13 cellular contexts compared by ENCODE assay signal in genomic region chr11:76962583-76963416, GRCh38.
DNase-seq lines count a peak whose midpoint lies in the region; ATAC-seq and TF ChIP-seq lines count a peak whose summit lies in the region.
"Had no signal": no experiment of that assay in that cellular context is flagged by ENCODE, and none has a peak within 500 bp of the region (broad histone marks: within the 10 kb centered on the region; RNA-seq: fewer than 3 reads in every experiment).

No MANE protein-coding gene starts in this region.

- H3K27ac ChIP-seq in Peyer's patch (peak overlapping the region in 3 of 4 donors; percentile 22 to 74 (median 67)), upper lobe of right lung (no peak overlapping the region), coronary artery (no peak overlapping the region)
- H3K27ac ChIP-seq: tibial artery had no signal

- intact Hi-C loops in activated naive CD4-positive, alpha-beta T cell treated with anti-CD3 and anti-CD28 coated beads for 36 hours (cut with micrococcal nuclease) = no loop called here
- intact Hi-C loops in upper lobe of right lung (cut with DNase I) = no loop called here

- CTCF ChIA-PET in activated naive CD4-positive, alpha-beta T cell treated with anti-CD3 and anti-CD28 coated beads for 36 hours (lab: Charles Lee) = interaction anchor here (0.7 kb wide), 1 partner anchor 43 kb away, joined by 3 read pairs; no protein-coding TSS in a partner anchor

- peak; percentile 15 for DNase-seq in activated naive CD4-positive, alpha-beta T cell treated with anti-CD3 and anti-CD28 coated beads for 36 hours
- no peak for DNase-seq in activated naive CD4-positive, alpha-beta T cell treated with Interleukin-2 at 50 U/mL for 16 hours
- DNase-seq in Peyer's patch (peak in 1 of 3 donors; percentile 64), upper lobe of right lung (no peak), osteocyte (ENCODE audit: extremely low spot score, unreplicated experiment) (no peak), coronary artery (ENCODE audit: low spot score) (no peak), NCI-H1694 (lab: John Stamatoyannopoulos, UW) (no peak)
- DNase-seq: activated naive CD8-positive, alpha-beta T cell treated with anti-CD3 and anti-CD28 coated beads for 36 hours; effector memory CD8-positive, alpha-beta T cell; NCI-H1092; stimulated activated CD4-positive, alpha-beta T cell treated with anti-CD3 and anti-CD28 coated beads, Interleukin-4, amount 100 ng/mL, for 24 hours; tibial artery had no signal

- TF ChIP-seq CTCF in Peyer's patch (IDR thresholded peaks at IDR 0.05) (no peak), upper lobe of right lung (IDR thresholded peaks at IDR 0.05) (no peak), osteocyte (IDR thresholded peaks at IDR 0.05) (no peak), coronary artery (IDR thresholded peaks at IDR 0.05) (no peak)

- H3K4me3 ChIP-seq in Peyer's patch = no peak overlapping the region
- H3K4me3 ChIP-seq in upper lobe of right lung = no peak overlapping the region
- no peak overlapping the region for H3K4me3 ChIP-seq in coronary artery
- H3K4me3 ChIP-seq: tibial artery had no signal

- no peaks in the 10 kb centered on the region for H3K27me3 ChIP-seq in Peyer's patch
- H3K27me3 ChIP-seq in upper lobe of right lung = no peaks in the 10 kb centered on the region
- H3K27me3 ChIP-seq: tibial artery had no signal

- no peak for TF ChIP-seq POLR2A in Peyer's patch (IDR thresholded peaks at IDR 0.05)

- H3K9me3 ChIP-seq in Peyer's patch (no peaks in the 10 kb centered on the region), upper lobe of right lung (no peaks in the 10 kb centered on the region)
- H3K9me3 ChIP-seq: tibial artery had no signal

- no peak overlapping the region for H3K27ac Mint-ChIP-seq in activated naive CD4-positive, alpha-beta T cell treated with anti-CD3 and anti-CD28 coated beads for 36 hours
- H3K27ac Mint-ChIP-seq in osteocyte (ENCODE audit: unreplicated experiment) = no peak overlapping the region
- H3K27ac Mint-ChIP-seq: activated naive CD8-positive, alpha-beta T cell treated with anti-CD3 and anti-CD28 coated beads for 36 hours; effector memory CD8-positive, alpha-beta T cell had no signal

- peaks cover 14% of the 10 kb centered on the region for H3K36me3 Mint-ChIP-seq in activated naive CD4-positive, alpha-beta T cell treated with anti-CD3 and anti-CD28 coated beads for 36 hours (ENCODE audit: low read depth)
- H3K36me3 Mint-ChIP-seq in osteocyte (ENCODE audit: unreplicated experiment) = peaks cover 20% of the 10 kb centered on the region

- peak; percentile 80 for ATAC-seq in HG02840 (IDR thresholded peaks at IDR 0.05; ENCODE audit: low FRiP score, unreplicated experiment)
- peak; percentile 48 for ATAC-seq in upper lobe of right lung
- ATAC-seq: effector memory CD8-positive, alpha-beta T cell had no signal

- H3K4me1 ChIP-seq in Peyer's patch (peaks cover 0 to 17% (median 0%) of the 10 kb centered on the region in 4 donors), upper lobe of right lung (no peaks in the 10 kb centered on the region)
- H3K4me1 ChIP-seq: tibial artery had no signal

- H3K4me1 Mint-ChIP-seq in activated naive CD4-positive, alpha-beta T cell treated with anti-CD3 and anti-CD28 coated beads for 36 hours (ENCODE audit: low read depth) = peaks cover 10% of the 10 kb centered on the region
- no peaks in the 10 kb centered on the region for H3K4me1 Mint-ChIP-seq in osteocyte (ENCODE audit: unreplicated experiment)

- H3K27me3 Mint-ChIP-seq in activated naive CD4-positive, alpha-beta T cell treated with anti-CD3 and anti-CD28 coated beads for 36 hours (ENCODE audit: low read depth) = no peaks in the 10 kb centered on the region
- no peaks in the 10 kb centered on the region for H3K27me3 Mint-ChIP-seq in osteocyte (ENCODE audit: unreplicated experiment)
- H3K27me3 Mint-ChIP-seq: activated naive CD8-positive, alpha-beta T cell treated with anti-CD3 and anti-CD28 coated beads for 36 hours; effector memory CD8-positive, alpha-beta T cell had no signal

- no peak overlapping the region for H3K4me3 Mint-ChIP-seq in activated naive CD4-positive, alpha-beta T cell treated with anti-CD3 and anti-CD28 coated beads for 36 hours
- H3K4me3 Mint-ChIP-seq in osteocyte (ENCODE audit: unreplicated experiment) = no peak overlapping the region
- H3K4me3 Mint-ChIP-seq: activated naive CD8-positive, alpha-beta T cell treated with anti-CD3 and anti-CD28 coated beads for 36 hours; effector memory CD8-positive, alpha-beta T cell had no signal

- peaks cover 0 to 34% (median 0%) of the 10 kb centered on the region in 3 donors for H3K36me3 ChIP-seq in Peyer's patch
- H3K36me3 ChIP-seq in upper lobe of right lung = peaks cover 25% of the 10 kb centered on the region

- H3K9me3 Mint-ChIP-seq in activated naive CD4-positive, alpha-beta T cell treated with anti-CD3 and anti-CD28 coated beads for 36 hours = peaks cover 4% of the 10 kb centered on the region
- H3K9me3 Mint-ChIP-seq in osteocyte (ENCODE audit: unreplicated experiment) = peaks cover 8% of the 10 kb centered on the region

Comparison
In these comparisons a context has a peak if more than half of its experiments do, and no peak if none do; other contexts are left out.
1. H3K27ac ChIP-seq: peak in Peyer's patch (3 of 4); none in upper lobe of right lung (single experiment) and coronary artery (0 of 2).